Comparison of ENCODE assay signal across 8 cellular contexts in genomic region chr7:157691521-157692155, GRCh38.
A peak's percentile ranks its signal among the peaks of the same experiment; 100 is the strongest.
DNase-seq lines count a peak whose midpoint lies in the region; ATAC-seq and TF ChIP-seq lines count a peak whose summit lies in the region.

No MANE protein-coding gene starts in this region.

- no peaks in the 10 kb centered on the region for H3K36me3 Mint-ChIP-seq in activated CD4-positive, alpha-beta T cell treated with anti-CD3 and anti-CD28 coated beads, Interleukin-2, amount 10 ng/mL, durations not matched to agents 24 days and 14 days (ENCODE audit: low read depth)
- no peaks in the 10 kb centered on the region for H3K36me3 Mint-ChIP-seq in activated naive CD8-positive, alpha-beta T cell treated with anti-CD3 and anti-CD28 coated beads for 36 hours

- no peak for TF ChIP-seq CTCF in left lung (IDR thresholded peaks at IDR 0.05)
- no peak for TF ChIP-seq CTCF in suprapubic skin (IDR thresholded peaks at IDR 0.05)

- no peak for TF ChIP-seq POLR2A in suprapubic skin (IDR thresholded peaks at IDR 0.05)

- H3K79me2 ChIP-seq in GM23248 (ENCODE audit: insufficient read depth), result no peaks in the 10 kb centered on the region

- no peak overlapping the region for H3K27ac ChIP-seq in left lung
- H3K27ac ChIP-seq in suprapubic skin, result no peak overlapping the region
- no peak overlapping the region for H3K27ac ChIP-seq in GM23248

- H3K4me3 ChIP-seq in left lung (peak overlapping the region; percentile 7 to 19), suprapubic skin (peak overlapping the region; percentile 43), GM23248 (no peak overlapping the region)

- H3K9me3 Mint-ChIP-seq in activated CD4-positive, alpha-beta T cell treated with anti-CD3 and anti-CD28 coated beads, Interleukin-2, amount 10 ng/mL, durations not matched to agents 24 days and 14 days, result no peaks in the 10 kb centered on the region
- H3K9me3 Mint-ChIP-seq in activated naive CD8-positive, alpha-beta T cell treated with anti-CD3 and anti-CD28 coated beads for 36 hours, result peaks cover 2% of the 10 kb centered on the region

- DNase-seq in activated CD4-positive, alpha-beta T cell treated with anti-CD3 and anti-CD28 coated beads, Interleukin-2, amount 10 ng/mL, durations not matched to agents 24 days and 14 days, result no peak
- DNase-seq in activated CD4-positive, alpha-beta T cell treated with anti-CD3 and anti-CD28 coated beads, Interleukin-2, amount 50 U/mL, for 1 hour, result no peak
- DNase-seq in activated naive CD8-positive, alpha-beta T cell treated with anti-CD3 and anti-CD28 coated beads for 36 hours, result no peak
- DNase-seq in left lung, result peak; percentile 29 to 74
- peak in 1 of 2 donors; percentile 72 for DNase-seq in suprapubic skin (ENCODE audit: low spot score in 2 of 2)
- DNase-seq in GM23248, result no peak
- DNase-seq in stimulated activated CD4-positive, alpha-beta T cell treated with anti-CD3 and anti-CD28 coated beads, Interleukin-12 subunit alpha, Interleukin-12 subunit beta, amount 100 ng/mL, for 4 hours, result no peak

- H3K27me3 Mint-ChIP-seq in activated CD4-positive, alpha-beta T cell treated with anti-CD3 and anti-CD28 coated beads, Interleukin-2, amount 10 ng/mL, durations not matched to agents 24 days and 14 days, result peaks cover 49% of the 10 kb centered on the region
- peaks cover 64% of the 10 kb centered on the region for H3K27me3 Mint-ChIP-seq in activated naive CD8-positive, alpha-beta T cell treated with anti-CD3 and anti-CD28 coated beads for 36 hours

- WGBS in suprapubic skin, result 10% methylated on average over 4 of the region's 46 CpGs
- 9 to 10% methylated on average over 36 to 45 of the region's 46 CpGs for WGBS in GM23248 (ENCODE audit: low coverage in 1 of 2, low lambda C conversion rate in 2 of 2, missing lambda C conversion rate in 2 of 2), 2 experiments

- intact Hi-C loops in activated CD4-positive, alpha-beta T cell treated with anti-CD3 and anti-CD28 coated beads, Interleukin-2, amount 10 ng/mL, durations not matched to agents 24 days and 14 days (cut with micrococcal nuclease), result loop anchor here (5.0 kb wide), 2 partner anchors 669 to 1879 kb away; partner anchors contain the start of gene SHH
- intact Hi-C loops in left lung (cut with DNase I), result no loop called here

- H3K36me3 ChIP-seq in left lung, result no peaks in the 10 kb centered on the region
- no peaks in the 10 kb centered on the region for H3K36me3 ChIP-seq in suprapubic skin
- H3K36me3 ChIP-seq in GM23248 (ENCODE audit: low read depth), result no peaks in the 10 kb centered on the region

- peaks cover under 1% of the 10 kb centered on the region for H3K4me1 Mint-ChIP-seq in activated CD4-positive, alpha-beta T cell treated with anti-CD3 and anti-CD28 coated beads, Interleukin-2, amount 10 ng/mL, durations not matched to agents 24 days and 14 days
- H3K4me1 Mint-ChIP-seq in activated naive CD8-positive, alpha-beta T cell treated with anti-CD3 and anti-CD28 coated beads for 36 hours, result peaks cover 10% of the 10 kb centered on the region

- peaks cover 0 to 35% of the 10 kb centered on the region in 2 donors for H3K4me1 ChIP-seq in left lung
- peaks cover 46% of the 10 kb centered on the region for H3K4me1 ChIP-seq in suprapubic skin
- no peaks in the 10 kb centered on the region for H3K4me1 ChIP-seq in GM23248 (ENCODE audit: insufficient read depth)

- H3K9me3 ChIP-seq in left lung (no peaks in the 10 kb centered on the region), suprapubic skin (no peaks in the 10 kb centered on the region), GM23248 (ENCODE audit: low read depth) (no peaks in the 10 kb centered on the region)

- in situ Hi-C loops in GM23248 (cut with MboI), result no loop called here

- no peak for ATAC-seq in left lung
- ATAC-seq in GM21576 (IDR thresholded peaks at IDR 0.05; ENCODE audit: unreplicated experiment), result no peak

- H3F3A ChIP-seq in GM23248 (ENCODE audit: insufficient read depth), result no peaks in the 10 kb centered on the region

- no peak overlapping the region for H3K9ac ChIP-seq in GM23248

- H3K27me3 ChIP-seq in left lung (peaks cover 78 to 89% of the 10 kb centered on the region in 2 donors), suprapubic skin (peaks cover 82% of the 10 kb centered on the region), GM23248 (replicated peaks; ENCODE audit: insufficient read depth) (peaks cover 40% of the 10 kb centered on the region)

- H3K27ac Mint-ChIP-seq in activated CD4-positive, alpha-beta T cell treated with anti-CD3 and anti-CD28 coated beads, Interleukin-2, amount 10 ng/mL, durations not matched to agents 24 days and 14 days, result peak overlapping the region; percentile 29
- no peak overlapping the region for H3K27ac Mint-ChIP-seq in activated naive CD8-positive, alpha-beta T cell treated with anti-CD3 and anti-CD28 coated beads for 36 hours

- peak overlapping the region; percentile 26 for H3K4me3 Mint-ChIP-seq in activated CD4-positive, alpha-beta T cell treated with anti-CD3 and anti-CD28 coated beads, Interleukin-2, amount 10 ng/mL, durations not matched to agents 24 days and 14 days
- peak overlapping the region; percentile 18 for H3K4me3 Mint-ChIP-seq in activated naive CD8-positive, alpha-beta T cell treated with anti-CD3 and anti-CD28 coated beads for 36 hours

- H4K20me1 ChIP-seq in GM23248 (ENCODE audit: insufficient read depth), result no peaks in the 10 kb centered on the region

- H2AFZ ChIP-seq in GM23248, result no peak overlapping the region

- TF ChIP-seq EP300 in suprapubic skin (IDR thresholded peaks at IDR 0.05), result no peak

- H3K4me2 ChIP-seq in GM23248 (ENCODE audit: unreplicated experiment), result no peak overlapping the region

- no peaks in the 10 kb centered on the region for H3K9me2 ChIP-seq in GM23248 (ENCODE audit: insufficient read depth)

Comparison
In these comparisons a context has a peak if more than half of its experiments do, and no peak if none do; other contexts are left out.
1. DNase-seq: peak in left lung (2 of 2); none in activated CD4-positive, alpha-beta T cell treated with anti-CD3 and anti-CD28 coated beads, Interleukin-2, amount 10 ng/mL, durations not matched to agents 24 days and 14 days (single experiment), activated CD4-positive, alpha-beta T cell treated with anti-CD3 and anti-CD28 coated beads, Interleukin-2, amount 50 U/mL, for 1 hour (single experiment), activated naive CD8-positive, alpha-beta T cell treated with anti-CD3 and anti-CD28 coated beads for 36 hours (single experiment), GM23248 (single experiment) and stimulated activated CD4-positive, alpha-beta T cell treated with anti-CD3 and anti-CD28 coated beads, Interleukin-12 subunit alpha, Interleukin-12 subunit beta, amount 100 ng/mL, for 4 hours (single experiment).